Comparison of ENCODE assay signal across 24 cellular contexts in genomic region chr6:107574856-107575255, GRCh38.
"Had no signal": no experiment of that assay in that cellular context is flagged by ENCODE, and none has a peak within 500 bp of the region (broad histone marks: within the 10 kb centered on the region; RNA-seq: fewer than 3 reads in every experiment).

No MANE protein-coding gene starts in this region.

- H3K4me1 ChIP-seq: Peyer's patch, SJSA1 had no signal

- H3K4me1 Mint-ChIP-seq: IgD-negative memory B cell had no signal

- H3K27me3 ChIP-seq: MG63, Peyer's patch, SJSA1 had no signal

- H2AFZ ChIP-seq: PC-9 had no signal

- H3K4me3 Mint-ChIP-seq: IgD-negative memory B cell had no signal

- H3K36me3 ChIP-seq: MG63, Peyer's patch, SJSA1 had no signal

- H3K9me3 ChIP-seq: MG63, Peyer's patch, SJSA1 had no signal

- H3K27ac ChIP-seq: HL-60, PC-9, Peyer's patch, SJSA1, SK-N-MC had no signal

- H3K27ac Mint-ChIP-seq: IgD-negative memory B cell had no signal

- H3K27me3 Mint-ChIP-seq: IgD-negative memory B cell had no signal

- H3K4me3 ChIP-seq: MG63, PC-9, Peyer's patch, SJSA1, SK-N-MC had no signal

- H3K9me3 Mint-ChIP-seq: IgD-negative memory B cell had no signal

- H3K4me2 ChIP-seq: PC-9 had no signal

- DNase-seq: KBM-7; MG63; NCI-H1092 treated with DMSO at 0.1 percent for 48 hours; NCI-H1436; NCI-H187; NCI-H2029; NCI-H2081 treated with DMSO at 0.1 percent for 48 hours; NCI-H2171; NCI-H226; NCI-H446; NCI-H510A; NCI-H524 treated with DMSO at 0.1 percent for 48 hours; NCI-H69; NCI-H774; NK-92 treated with Interleukin-12 subunit alpha and Interleukin-12 subunit beta, amount 100 ng/mL, for 24 hours; OCI-M1; PC-9; Peyer's patch; Right ventricle myocardium superior; SIG-M5 had no signal
